ENCODE assay signal across 15 cellular contexts in the genomic region with DNA sequence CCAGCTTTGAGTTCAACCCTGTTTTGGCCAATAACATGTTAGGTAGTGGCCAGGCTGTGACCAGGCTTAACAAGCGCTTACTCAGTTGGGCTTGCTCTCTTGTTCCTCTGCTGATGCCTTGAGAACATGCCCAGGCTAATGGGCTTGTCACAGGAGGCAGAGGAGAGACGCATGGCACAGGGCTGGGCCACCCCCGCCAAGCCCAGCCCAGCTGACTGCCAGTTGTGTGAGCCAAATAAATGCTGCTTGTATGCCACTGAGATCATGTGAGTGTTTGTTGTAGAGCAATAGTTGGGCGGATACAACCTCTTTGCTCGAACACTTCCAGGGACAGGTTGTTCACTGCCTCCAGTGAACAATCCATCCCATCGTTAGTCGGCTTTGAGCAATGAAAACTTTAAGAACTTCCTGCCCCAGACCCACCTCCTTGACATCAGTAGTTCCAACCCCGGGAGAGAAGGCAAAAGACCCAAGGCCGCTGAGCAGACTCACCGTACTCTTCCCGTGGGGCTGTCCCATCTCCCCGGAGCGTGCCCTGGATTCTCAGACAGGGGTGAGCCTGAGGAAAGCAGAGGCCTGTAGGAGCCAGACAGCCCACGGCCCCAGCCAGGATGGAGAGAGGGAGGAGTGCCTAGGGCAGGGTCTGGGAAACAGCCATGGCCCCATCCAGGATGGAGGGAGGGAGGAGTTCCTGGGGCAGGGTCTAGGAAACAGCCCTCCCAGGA. TPM values are rescaled to one million over a fixed set of nuclear protein-coding genes. Genes with fewer than 3 reads are reported as not detected.
A peak's percentile ranks its signal among the peaks of the same experiment; 100 is the strongest.
DNase-seq lines count a peak whose midpoint lies in the region; ATAC-seq and TF ChIP-seq lines count a peak whose summit lies in the region.
"Had no signal": no experiment of that assay in that cellular context is flagged by ENCODE, and none has a peak within 500 bp of the region (broad histone marks: within the 10 kb centered on the region; RNA-seq: fewer than 3 reads in every experiment).

No MANE protein-coding gene starts in this region.

- no peaks in the 10 kb centered on the region for H3K4me1 Mint-ChIP-seq in stimulated activated effector memory CD8-positive, alpha-beta T cell treated with anti-CD3 and anti-CD28 coated beads, Interleukin-12 subunit alpha, Interleukin-12 subunit beta, amount 100 ng/mL, for 72 hours
- H3K4me1 Mint-ChIP-seq: activated CD4-positive, alpha-beta T cell treated with anti-CD3 and anti-CD28 coated beads, Interleukin-2, amount 10 ng/mL, durations not matched to agents 24 days and 14 days had no signal

- peak; percentile 35 for DNase-seq in KBM-7
- DNase-seq in lung (ENCODE audit: low spot score) = peak; percentile 80
- DNase-seq in stomach = peak; percentile 78
- no peak for DNase-seq in stimulated activated effector memory CD8-positive, alpha-beta T cell treated with anti-CD3 and anti-CD28 coated beads, Interleukin-12 subunit alpha, Interleukin-12 subunit beta, amount 100 ng/mL, for 72 hours (ENCODE audit: low spot score in 2 of 2)
- no peak for DNase-seq in MG63
- no peak for DNase-seq in Karpas-422
- DNase-seq in MM.1S = no peak
- DNase-seq: activated CD4-positive, alpha-beta T cell treated with anti-CD3 and anti-CD28 coated beads, Interleukin-2, amount 10 ng/mL, durations not matched to agents 24 days and 14 days; central memory CD4-positive, alpha-beta T cell; NCI-H1694; SW 1271 had no signal

- H3K27ac ChIP-seq in lung (ENCODE audit: low read depth in 1 of 2, low read length in 1 of 2) (peak overlapping the region; percentile 58 to 66), stomach (peak overlapping the region in 3 of 5 donors; percentile 50 to 55 (median 51)), Karpas-422 (ENCODE audit: low read length) (no peak overlapping the region), MM.1S (ENCODE audit: low read length) (no peak overlapping the region)
- H3K27ac ChIP-seq: pancreas had no signal

- H3K36me3 ChIP-seq in lung (ENCODE audit: control insufficient read depth in 2 of 2, insufficient read depth in 2 of 2, low read length in 2 of 2) (no peaks in the 10 kb centered on the region), stomach (no peaks in the 10 kb centered on the region), MG63 (no peaks in the 10 kb centered on the region), Karpas-422 (ENCODE audit: insufficient read depth, low read length) (no peaks in the 10 kb centered on the region), MM.1S (replicated peaks; ENCODE audit: insufficient read depth, low read length) (no peaks in the 10 kb centered on the region)
- H3K36me3 ChIP-seq: pancreas had no signal

- no peak overlapping the region for H2AFZ ChIP-seq in Karpas-422 (ENCODE audit: low read length)
- no peak overlapping the region for H2AFZ ChIP-seq in MM.1S (ENCODE audit: low read length)

- TF ChIP-seq CTCF in lung (IDR thresholded peaks at IDR 0.05; ENCODE audit: control extremely low read depth, extremely low read depth) (no peak), stomach (IDR thresholded peaks at IDR 0.05) (no peak), MM.1S (IDR thresholded peaks at IDR 0.05; ENCODE audit: low read length) (no peak)

- H3K27ac Mint-ChIP-seq in stimulated activated effector memory CD8-positive, alpha-beta T cell treated with anti-CD3 and anti-CD28 coated beads, Interleukin-12 subunit alpha, Interleukin-12 subunit beta, amount 100 ng/mL, for 72 hours = no peak overlapping the region
- H3K27ac Mint-ChIP-seq: activated CD4-positive, alpha-beta T cell treated with anti-CD3 and anti-CD28 coated beads, Interleukin-2, amount 10 ng/mL, durations not matched to agents 24 days and 14 days had no signal

- no peak for TF ChIP-seq EP300 in stomach (IDR thresholded peaks at IDR 0.05)

- ATAC-seq in esophagus mucosa (peak; percentile 70), lung (ENCODE audit: insufficient read depth, low FRiP score) (peak; percentile 53)
- ATAC-seq in stimulated activated effector memory CD8-positive, alpha-beta T cell treated with anti-CD3 and anti-CD28 coated beads, Interleukin-12 subunit alpha, Interleukin-12 subunit beta, amount 100 ng/mL, for 72 hours = no peak

- no peak overlapping the region for H3K4me2 ChIP-seq in Karpas-422 (ENCODE audit: low read depth, low read length, poor library complexity, severe bottlenecking)
- no peak overlapping the region for H3K4me2 ChIP-seq in MM.1S (ENCODE audit: low read depth, low read length)

- H3K9ac ChIP-seq in Karpas-422 (ENCODE audit: low read length) (no peak overlapping the region), MM.1S (ENCODE audit: low read length) (no peak overlapping the region)

- H3K4me1 ChIP-seq in lung (ENCODE audit: control insufficient read depth in 2 of 2, insufficient read depth in 2 of 2, low read length in 2 of 2) (peaks cover 0 to 12% of the 10 kb centered on the region in 2 donors), stomach (peaks cover 11 to 52% (median 50%) of the 10 kb centered on the region in 4 donors), Karpas-422 (ENCODE audit: low read length) (no peaks in the 10 kb centered on the region), MM.1S (ENCODE audit: low read length) (no peaks in the 10 kb centered on the region)

- intact Hi-C loops in stomach (cut with DNase I; ENCODE audit: low total_unique reads) = no loop called here

- in situ Hi-C loops in KBM-7 (cut with MboI; ENCODE audit: low pct_unique_long_range_greater_than_20kb, low sequenced_read_pairs) = no loop called here

- H3K9me2 ChIP-seq in Karpas-422 (replicated peaks; ENCODE audit: insufficient read depth, low read length) (no peaks in the 10 kb centered on the region), MM.1S (replicated peaks; ENCODE audit: insufficient read depth, low read length) (no peaks in the 10 kb centered on the region)

- TF ChIP-seq POLR2A in stomach (IDR thresholded peaks at IDR 0.05) = no peak

- WGBS in lung, 2 donors = 73 to 92% methylated on average over 14 of the region's 14 CpGs
- WGBS in stomach, 5 donors = 63 to 80% (median 73%) methylated on average over 12 to 14 of the region's 14 CpGs

- no peaks in the 10 kb centered on the region for H3K36me3 Mint-ChIP-seq in stimulated activated effector memory CD8-positive, alpha-beta T cell treated with anti-CD3 and anti-CD28 coated beads, Interleukin-12 subunit alpha, Interleukin-12 subunit beta, amount 100 ng/mL, for 72 hours

- no peak overlapping the region for H3K4me3 Mint-ChIP-seq in stimulated activated effector memory CD8-positive, alpha-beta T cell treated with anti-CD3 and anti-CD28 coated beads, Interleukin-12 subunit alpha, Interleukin-12 subunit beta, amount 100 ng/mL, for 72 hours
- H3K4me3 Mint-ChIP-seq: activated CD4-positive, alpha-beta T cell treated with anti-CD3 and anti-CD28 coated beads, Interleukin-2, amount 10 ng/mL, durations not matched to agents 24 days and 14 days had no signal

- H3K9me3 ChIP-seq in lung (ENCODE audit: control insufficient read depth in 2 of 2, insufficient read depth in 1 of 2, low read length in 1 of 2) = no peaks in the 10 kb centered on the region
- H3K9me3 ChIP-seq in stomach = no peaks in the 10 kb centered on the region
- no peaks in the 10 kb centered on the region for H3K9me3 ChIP-seq in MG63
- H3K9me3 ChIP-seq in Karpas-422 (ENCODE audit: low read length) = no peaks in the 10 kb centered on the region
- H3K9me3 ChIP-seq in MM.1S (replicated peaks; ENCODE audit: insufficient read depth, low read length) = no peaks in the 10 kb centered on the region
- H3K9me3 ChIP-seq: Caco-2, pancreas had no signal

- H3K4me3 ChIP-seq in lung (no peak overlapping the region), stomach (no peak overlapping the region), MG63 (no peak overlapping the region), Karpas-422 (ENCODE audit: low read length) (no peak overlapping the region), MM.1S (ENCODE audit: low read length) (no peak overlapping the region)
- H3K4me3 ChIP-seq: pancreas had no signal

- H3K9me3 Mint-ChIP-seq in stimulated activated effector memory CD8-positive, alpha-beta T cell treated with anti-CD3 and anti-CD28 coated beads, Interleukin-12 subunit alpha, Interleukin-12 subunit beta, amount 100 ng/mL, for 72 hours = no peaks in the 10 kb centered on the region
- H3K9me3 Mint-ChIP-seq: activated CD4-positive, alpha-beta T cell treated with anti-CD3 and anti-CD28 coated beads, Interleukin-2, amount 10 ng/mL, durations not matched to agents 24 days and 14 days had no signal

- no peaks in the 10 kb centered on the region for H3K27me3 ChIP-seq in lung (ENCODE audit: control insufficient read depth, insufficient read depth)
- no peaks in the 10 kb centered on the region for H3K27me3 ChIP-seq in stomach
- no peaks in the 10 kb centered on the region for H3K27me3 ChIP-seq in MG63
- no peaks in the 10 kb centered on the region for H3K27me3 ChIP-seq in Karpas-422 (ENCODE audit: low read length)
- peaks cover 7% of the 10 kb centered on the region; the same call in 1 of the 2 replicates for H3K27me3 ChIP-seq in MM.1S (replicated peaks; ENCODE audit: insufficient read depth, low read length)
- H3K27me3 ChIP-seq: pancreas had no signal

- no peaks in the 10 kb centered on the region for H3F3A ChIP-seq in MM.1S (ENCODE audit: insufficient read depth, low read length)

- H4K20me1 ChIP-seq in Karpas-422 (ENCODE audit: insufficient read depth, low read depth, low read length) (0 out of 2 replicates have a peak, but pooled peaks cover 3% of the 10 kb centered on the region), MM.1S (ENCODE audit: insufficient read depth, low read length) (no peaks in the 10 kb centered on the region)

- no peaks in the 10 kb centered on the region for H3K79me2 ChIP-seq in Karpas-422 (ENCODE audit: low read length)
- H3K79me2 ChIP-seq in MM.1S (ENCODE audit: low read length) = no peaks in the 10 kb centered on the region

RNA-seq across cellular contexts. Expression of gene PLA2G4F, which starts 4.1 kb away (rescaled TPM):
- total RNA-seq in esophagus mucosa = 34.9 TPM
- total RNA-seq in lung = 100 to 1,000 TPM in 1 of 2 donors, 10 to 100 TPM in 1; 10.9 to 116 TPM
- 10 to 100 TPM; 18.9 to 64.7 TPM for polyA plus RNA-seq in lung
- total RNA-seq in stomach = 10 to 100 TPM in 4 of 5 donors, 1 to 10 TPM in 1; 3.5 to 41.4 (median 12.9) TPM
- 1 to 10 TPM; 1.9 to 4.7 (median 3.8) TPM for polyA plus RNA-seq in stomach
- not detected in 2 replicates for total RNA-seq in MG63 (2014; rRNA removed; shearing (Covaris generic); ENCODE audit: low replicate concordance)
- not detected in 2 replicates for total RNA-seq in Karpas-422 (2014; rRNA removed; shearing (Covaris generic); ENCODE audit: low replicate concordance)
- total RNA-seq: activated CD4-positive, alpha-beta T cell treated with anti-CD3 and anti-CD28 coated beads, Interleukin-2, amount 10 ng/mL, durations not matched to agents 24 days and 14 days; subcutaneous adipose tissue had no signal

RNA-seq across cellular contexts. Expression of gene VPS39, which starts 55.7 kb away (rescaled TPM):
- total RNA-seq in esophagus mucosa (29.0 TPM), lung (10 to 100 TPM; 63.8 to 99.1 TPM), stomach (100 to 1,000 TPM in 2 of 5 donors, 10 to 100 TPM in 3; 71.9 to 635 (median 96.3) TPM)
- polyA plus RNA-seq in lung (10 to 100 TPM; 29.4 to 39.3 TPM), stomach (10 to 100 TPM; 22.2 to 28.4 (median 26.1) TPM)
- total RNA-seq in MG63 (2014; rRNA removed; shearing (Covaris generic); ENCODE audit: low replicate concordance) = 8.7 and 16.3 TPM in 2 replicates
- 65.3 and 99.4 TPM in 2 replicates for total RNA-seq in Karpas-422 (2014; rRNA removed; shearing (Covaris generic); ENCODE audit: low replicate concordance)

RNA-seq across cellular contexts. Expression of gene PLA2G4D, which starts 58.0 kb away (rescaled TPM):
- total RNA-seq in esophagus mucosa (1.5 TPM), lung (under 1 TPM in 1 of 2 donors, not detected in 1; 0.15 TPM), stomach (1 to 10 TPM in 2 of 5 donors, not detected in 3; 1.2 to 2.9 TPM)
- polyA plus RNA-seq in lung (under 1 TPM; 0.12 to 0.31 TPM), stomach (1 to 10 TPM in 1 of 3 donors, under 1 TPM in 1, not detected in 1; 0.18 to 3.2 TPM)
- total RNA-seq in MG63 (2014; rRNA removed; shearing (Covaris generic); ENCODE audit: low replicate concordance) = not detected in 2 replicates
- total RNA-seq in Karpas-422 (2014; rRNA removed; shearing (Covaris generic); ENCODE audit: low replicate concordance) = not detected in 2 replicates
- total RNA-seq: activated CD4-positive, alpha-beta T cell treated with anti-CD3 and anti-CD28 coated beads, Interleukin-2, amount 10 ng/mL, durations not matched to agents 24 days and 14 days; Caco-2 had no signal

Comparison
In these comparisons a context has a peak if more than half of its experiments do, and no peak if none do; other contexts are left out.
1. DNase-seq: peak in KBM-7 (single experiment), lung (single experiment) and stomach (single experiment); none in stimulated activated effector memory CD8-positive, alpha-beta T cell treated with anti-CD3 and anti-CD28 coated beads, Interleukin-12 subunit alpha, Interleukin-12 subunit beta, amount 100 ng/mL, for 72 hours (0 of 2), MG63 (single experiment), Karpas-422 (single experiment) and MM.1S (single experiment).
2. H3K27ac ChIP-seq: peak in lung (2 of 2) and stomach (3 of 5); none in Karpas-422 (single experiment) and MM.1S (single experiment).